In genomic region chr6:90669420-90669819, GRCh38 we compare ENCODE assay signal across 19 cellular contexts.
A peak's percentile ranks its signal among the peaks of the same experiment; 100 is the strongest.
DNase-seq lines count a peak whose midpoint lies in the region; ATAC-seq and TF ChIP-seq lines count a peak whose summit lies in the region.
"Had no signal": no experiment of that assay in that cellular context is flagged by ENCODE, and none has a peak within 500 bp of the region (broad histone marks: within the 10 kb centered on the region; RNA-seq: fewer than 3 reads in every experiment).

No MANE protein-coding gene starts in this region.

- no CpG with 5 or more reads among the region's 2 CpGs for WGBS in HUES64

- H3K27me3 Mint-ChIP-seq in GM23338 (ENCODE audit: insufficient read depth, low read depth, poor library complexity) = peaks cover 2% of the 10 kb centered on the region
- H3K27me3 Mint-ChIP-seq in T-helper 2 cell treated with Interferon-gamma antibody and Interleukin-4, amounts not matched to agents 5 μg/mL and 100 μg/mL, for 36 hours (ENCODE audit: low read depth) = peaks cover 3% of the 10 kb centered on the region

- no peaks in the 10 kb centered on the region for H3K9me3 ChIP-seq in HUES64 (ENCODE audit: insufficient read depth, low read depth, low read length)
- no peaks in the 10 kb centered on the region for H3K9me3 ChIP-seq in iPS-15b (ENCODE audit: control insufficient read depth, insufficient read depth, low read length)
- H3K9me3 ChIP-seq: BE2C, HAP-1 had no signal

- H2AFZ ChIP-seq in GM23338 = no peak overlapping the region

- TF ChIP-seq CTCF in GM23338 (conservative IDR thresholded peaks at IDR 0.05; ENCODE audit: low read depth in 2 of 2) = no peak

- peak overlapping the region; percentile 10; the same call in 1 of the 2 replicates for H3K4me3 ChIP-seq in GM23338
- no peak overlapping the region for H3K4me3 ChIP-seq in HUES64 (ENCODE audit: low read length)
- H3K4me3 ChIP-seq in iPS-15b (ENCODE audit: low read depth, low read length) = peak overlapping the region; percentile 35
- H3K4me3 ChIP-seq: HAP-1 had no signal

- no peaks in the 10 kb centered on the region for H4K20me1 ChIP-seq in GM23338 (replicated peaks; ENCODE audit: insufficient read depth)

- H3K9me3 Mint-ChIP-seq in GM23338 = no peaks in the 10 kb centered on the region; the same call in 1 of the 3 replicates
- no peaks in the 10 kb centered on the region for H3K9me3 Mint-ChIP-seq in T-helper 2 cell treated with Interferon-gamma antibody and Interleukin-4, amounts not matched to agents 5 μg/mL and 100 μg/mL, for 36 hours

- peaks cover 26% of the 10 kb centered on the region for H3K4me1 Mint-ChIP-seq in GM23338
- H3K4me1 Mint-ChIP-seq in T-helper 2 cell treated with Interferon-gamma antibody and Interleukin-4, amounts not matched to agents 5 μg/mL and 100 μg/mL, for 36 hours (ENCODE audit: low read depth) = no peaks in the 10 kb centered on the region
- H3K4me1 Mint-ChIP-seq: CD4-positive, CD25-positive, alpha-beta regulatory T cell; CD8-positive, alpha-beta memory T cell; IgD-negative memory B cell had no signal

- H3K9ac ChIP-seq in HUES64 (ENCODE audit: low read depth, low read length) = peak overlapping the region; percentile 35; the same call in 1 of the 2 replicates
- no peak overlapping the region for H3K9ac ChIP-seq in iPS-15b (ENCODE audit: low read depth, low read length)

- H3K4me2 ChIP-seq in GM23338 = peak overlapping the region; percentile 52

- ATAC-seq in GM23338 = peak; percentile 64
- ATAC-seq in GM18520 (IDR thresholded peaks at IDR 0.05; ENCODE audit: unreplicated experiment) = no peak
- ATAC-seq in GM19452 (IDR thresholded peaks at IDR 0.05; ENCODE audit: unreplicated experiment) = no peak
- ATAC-seq: HepG2 had no signal

- H3K27me3 ChIP-seq in GM23338 (ENCODE audit: insufficient read depth) (no peaks in the 10 kb centered on the region), HUES64 (ENCODE audit: insufficient read depth, low read length) (no peaks in the 10 kb centered on the region), iPS-15b (ENCODE audit: control insufficient read depth, insufficient read depth, low read length) (no peaks in the 10 kb centered on the region)
- H3K27me3 ChIP-seq: BE2C had no signal

- peaks cover 14% of the 10 kb centered on the region for H3K9me2 ChIP-seq in GM23338 (ENCODE audit: insufficient read depth)

- no peak overlapping the region for H3K27ac Mint-ChIP-seq in GM23338
- H3K27ac Mint-ChIP-seq in T-helper 2 cell treated with Interferon-gamma antibody and Interleukin-4, amounts not matched to agents 5 μg/mL and 100 μg/mL, for 36 hours = no peak overlapping the region
- H3K27ac Mint-ChIP-seq: CD4-positive, CD25-positive, alpha-beta regulatory T cell; CD8-positive, alpha-beta memory T cell; IgD-negative memory B cell had no signal

- H3K36me3 ChIP-seq in GM23338 (ENCODE audit: insufficient read depth) = no peaks in the 10 kb centered on the region
- H3K36me3 ChIP-seq in HUES64 (ENCODE audit: insufficient read depth, low read length) = no peaks in the 10 kb centered on the region
- peaks cover 3% of the 10 kb centered on the region for H3K36me3 ChIP-seq in iPS-15b (ENCODE audit: control insufficient read depth, insufficient read depth, low read length)
- H3K36me3 ChIP-seq: BE2C, HAP-1 had no signal

- no peaks in the 10 kb centered on the region for H3K79me2 ChIP-seq in GM23338 (replicated peaks; ENCODE audit: insufficient read depth)

- peak overlapping the region; percentile 86 for H3K27ac ChIP-seq in GM23338 (ENCODE audit: low read depth)
- peak overlapping the region; percentile 83 for H3K27ac ChIP-seq in HUES64 (ENCODE audit: low read depth, low read length)

- DNase-seq in GM23338 (ENCODE audit: low spot score) = peak; percentile 17
- no peak for DNase-seq in T-helper 2 cell treated with Interferon-gamma antibody and Interleukin-4, amounts not matched to agents 5 μg/mL and 100 μg/mL, for 36 hours (ENCODE audit: low spot score)
- DNase-seq: ACHN; BE2C; C1 segment of cervical spinal cord; CD4-positive, CD25-positive, alpha-beta regulatory T cell; CD8-positive, alpha-beta memory T cell; COR-L47; GDM1; GOT3; Karpas-422; KBM-7 had no signal

- no peak overlapping the region for H3K4me3 Mint-ChIP-seq in GM23338
- no peak overlapping the region for H3K4me3 Mint-ChIP-seq in T-helper 2 cell treated with Interferon-gamma antibody and Interleukin-4, amounts not matched to agents 5 μg/mL and 100 μg/mL, for 36 hours
- H3K4me3 Mint-ChIP-seq: CD4-positive, CD25-positive, alpha-beta regulatory T cell; CD8-positive, alpha-beta memory T cell; IgD-negative memory B cell had no signal

- peaks cover 6% of the 10 kb centered on the region for H3K36me3 Mint-ChIP-seq in GM23338 (ENCODE audit: low read depth)
- H3K36me3 Mint-ChIP-seq in T-helper 2 cell treated with Interferon-gamma antibody and Interleukin-4, amounts not matched to agents 5 μg/mL and 100 μg/mL, for 36 hours (ENCODE audit: low read depth) = no peaks in the 10 kb centered on the region
- H3K36me3 Mint-ChIP-seq: CD4-positive, CD25-positive, alpha-beta regulatory T cell; CD8-positive, alpha-beta memory T cell; IgD-negative memory B cell had no signal

- H3K4me1 ChIP-seq in GM23338 (ENCODE audit: insufficient read depth) = peaks cover 41% of the 10 kb centered on the region
- H3K4me1 ChIP-seq in HUES64 (ENCODE audit: insufficient read depth, low read length) = peaks cover 30% of the 10 kb centered on the region
- H3K4me1 ChIP-seq in iPS-15b (ENCODE audit: control insufficient read depth, insufficient read depth, low read length) = peaks cover 11% of the 10 kb centered on the region
- H3K4me1 ChIP-seq: BE2C had no signal

- 0 out of 2 replicates have a peak, but pooled peaks cover under 1% of the 10 kb centered on the region for H3F3A ChIP-seq in GM23338 (replicated peaks; ENCODE audit: low read depth)

TF ChIP-seq in GM23338, 12 proteins besides CTCF, POLR2A, EP300 and RAD21 (continues in another document):
- TF ChIP-seq ZNF331 (CRISPR knock-in tag; IDR thresholded peaks at IDR 0.05; ENCODE audit: low read depth) = no peak
- no peak for TF ChIP-seq EZH2phosphoT487 (IDR thresholded peaks at IDR 0.05; ENCODE audit: unreplicated experiment)
- TF ChIP-seq ETS1 (IDR thresholded peaks at IDR 0.05) = no peak
- TF ChIP-seq POLR2AphosphoS5 (IDR thresholded peaks at IDR 0.05; ENCODE audit: low read depth) = no peak
- no peak for TF ChIP-seq REST (IDR thresholded peaks at IDR 0.05; ENCODE audit: unreplicated experiment)
- no peak for TF ChIP-seq EZH2 (IDR thresholded peaks at IDR 0.05; ENCODE audit: low read depth, unreplicated experiment)
- no peak for TF ChIP-seq JUNB (IDR thresholded peaks at IDR 0.05; ENCODE audit: unreplicated experiment)
- no peak for TF ChIP-seq ZNF114 (CRISPR knock-in tag; IDR thresholded peaks at IDR 0.05)
